Comparison of ENCODE assay signal across 8 cellular contexts in the genomic region with DNA sequence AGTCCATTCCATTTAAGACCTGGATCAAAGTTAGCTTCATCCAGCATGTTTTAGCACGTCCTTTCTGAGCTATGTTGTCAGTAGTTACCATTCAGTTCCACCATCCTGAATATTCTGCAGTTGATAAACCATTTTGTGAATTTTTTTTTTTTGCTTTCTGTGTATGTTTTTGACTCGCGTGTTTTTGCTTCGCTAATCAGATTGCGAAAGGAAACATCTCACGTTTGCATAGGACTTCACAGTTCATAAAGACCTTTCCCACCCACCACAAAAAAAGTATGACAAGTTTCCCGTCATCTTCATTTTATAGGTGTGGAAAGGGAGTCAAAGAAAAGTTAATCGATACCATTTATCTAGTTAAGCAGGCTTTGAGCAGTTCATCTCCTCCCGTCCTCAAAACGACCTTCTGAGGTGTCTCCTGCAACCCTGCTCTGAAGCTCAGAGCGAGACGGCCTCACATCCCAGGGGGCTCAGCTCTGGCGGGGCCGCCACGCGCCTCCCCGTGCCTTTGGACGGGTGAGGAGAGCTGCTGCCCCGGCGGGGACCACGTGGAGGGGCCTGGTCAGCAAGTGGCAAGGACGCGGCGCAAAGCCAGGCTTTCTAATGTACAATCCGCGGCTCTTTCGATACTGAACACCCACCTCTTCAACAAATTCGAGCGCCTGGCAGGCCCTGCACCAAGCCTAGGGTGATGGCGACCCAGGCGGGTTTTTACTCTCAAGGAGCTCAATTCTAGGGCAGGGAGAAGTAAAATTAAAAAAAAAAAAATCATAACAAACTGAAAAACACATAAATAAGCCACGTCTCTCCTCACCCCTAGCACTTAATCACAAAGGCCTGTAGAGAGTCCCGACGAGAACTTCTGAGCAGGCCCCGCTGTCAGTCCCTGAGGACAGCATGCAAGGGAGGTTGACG. TPM values are rescaled to one million over a fixed set of nuclear protein-coding genes. Genes with fewer than 3 reads are reported as not detected.
A peak's percentile ranks its signal among the peaks of the same experiment; 100 is the strongest.
DNase-seq lines count a peak whose midpoint lies in the region; ATAC-seq and TF ChIP-seq lines count a peak whose summit lies in the region.

No MANE protein-coding gene starts in this region.

- peak overlapping the region; percentile 98 for H3K27ac Mint-ChIP-seq in stimulated activated effector memory CD8-positive, alpha-beta T cell treated with anti-CD3 and anti-CD28 coated beads, Interleukin-12 subunit alpha, Interleukin-12 subunit beta, amount 100 ng/mL, for 72 hours

- H3K79me2 ChIP-seq in PC-3 (ENCODE audit: low read length) = peaks cover 38% of the 10 kb centered on the region

- H3K27ac ChIP-seq in PC-3 (ENCODE audit: low read length) (no peak overlapping the region), caudate nucleus (ENCODE audit: low read depth, low read length) (peak overlapping the region; percentile 90), layer of hippocampus (ENCODE audit: low read depth, low read length) (peak overlapping the region; percentile 91)

- POLR2A ChIA-PET in PC-3 (lab: Charles Lee; ENCODE audit: unreplicated experiment) = interaction anchor here (0.6 to 1.5 kb wide), 2 partner anchors 32 to 137 kb away, joined by 5 to 10 read pairs; partner anchors contain the start of gene MTERF2

- no peak for TF ChIP-seq CTCF in PC-3 (conservative IDR thresholded peaks at IDR 0.05; ENCODE audit: low read depth, low read length)
- TF ChIP-seq CTCF in GM10266 (IDR thresholded peaks at IDR 0.05; ENCODE audit: control insufficient read depth, insufficient read depth, low read depth, missing control alignments) = no peak

- H4K20me1 ChIP-seq in PC-3 (ENCODE audit: low read length) = peaks cover 6% of the 10 kb centered on the region; the same call in 1 of the 2 replicates

- peaks cover 30% of the 10 kb centered on the region for H3K36me3 Mint-ChIP-seq in stimulated activated effector memory CD8-positive, alpha-beta T cell treated with anti-CD3 and anti-CD28 coated beads, Interleukin-12 subunit alpha, Interleukin-12 subunit beta, amount 100 ng/mL, for 72 hours

- peaks cover 3% of the 10 kb centered on the region for H3K9me3 Mint-ChIP-seq in stimulated activated effector memory CD8-positive, alpha-beta T cell treated with anti-CD3 and anti-CD28 coated beads, Interleukin-12 subunit alpha, Interleukin-12 subunit beta, amount 100 ng/mL, for 72 hours

- ATAC-seq in GM19043 (IDR thresholded peaks at IDR 0.05; ENCODE audit: low read depth, unreplicated experiment) (peak; percentile 10), PC-3 (no peak)
- peak; percentile 36 for ATAC-seq in stimulated activated effector memory CD8-positive, alpha-beta T cell treated with anti-CD3 and anti-CD28 coated beads, Interleukin-12 subunit alpha, Interleukin-12 subunit beta, amount 100 ng/mL, for 72 hours

- peak overlapping the region; percentile 97 for H3K4me3 Mint-ChIP-seq in stimulated activated effector memory CD8-positive, alpha-beta T cell treated with anti-CD3 and anti-CD28 coated beads, Interleukin-12 subunit alpha, Interleukin-12 subunit beta, amount 100 ng/mL, for 72 hours

- H3K9me3 ChIP-seq in PC-3 (ENCODE audit: low read length) = no peaks in the 10 kb centered on the region

- peak overlapping the region; percentile 79 for H3K4me2 ChIP-seq in PC-3 (ENCODE audit: low read length)

- no peaks in the 10 kb centered on the region for H3K27me3 ChIP-seq in PC-3 (ENCODE audit: low read length)
- no peaks in the 10 kb centered on the region for H3K27me3 ChIP-seq in layer of hippocampus (ENCODE audit: control insufficient read depth, insufficient read depth, low read length)

- peak overlapping the region; percentile 82 for H3K9ac ChIP-seq in PC-3 (ENCODE audit: low read length)

- BruUV-seq in PC-3 (replicated peaks; lab: Mats Ljungman, UMichigan) = TSS peak; percentile 56

- peaks cover 5% of the 10 kb centered on the region for H3F3A ChIP-seq in PC-3 (ENCODE audit: low read length, unreplicated experiment)

- H2AFZ ChIP-seq in PC-3 (ENCODE audit: low read length) = peak overlapping the region; percentile 98

- H3K36me3 ChIP-seq in PC-3 (ENCODE audit: low read depth, low read length) = no peaks in the 10 kb centered on the region

- peaks cover 20% of the 10 kb centered on the region for H3K4me1 ChIP-seq in PC-3 (ENCODE audit: insufficient read depth, low read length)

- peak overlapping the region; percentile 80 for H3K4me3 ChIP-seq in PC-3 (ENCODE audit: low read length)

- peaks cover 20% of the 10 kb centered on the region for H3K4me1 Mint-ChIP-seq in stimulated activated effector memory CD8-positive, alpha-beta T cell treated with anti-CD3 and anti-CD28 coated beads, Interleukin-12 subunit alpha, Interleukin-12 subunit beta, amount 100 ng/mL, for 72 hours

- intact Hi-C loops in PC-3 (cut with micrococcal nuclease) = loop anchor here (1.0 to 5.0 kb wide), 4 partner anchors 103 to 657 kb away; partner anchors contain the start of gene RIC8B

- H3K9me2 ChIP-seq in PC-3 (replicated peaks; ENCODE audit: low read length) = no peaks in the 10 kb centered on the region

- DNase-seq in AG08395 (ENCODE audit: low spot score) = peak; percentile 12
- DNase-seq in PC-3 = no peak
- DNase-seq in caudate nucleus (lab: John Stamatoyannopoulos, UW) = peak in 22 of 61 donors; percentile 5 to 62 (median 36)
- DNase-seq in stimulated activated effector memory CD8-positive, alpha-beta T cell treated with anti-CD3 and anti-CD28 coated beads, Interleukin-12 subunit alpha, Interleukin-12 subunit beta, amount 100 ng/mL, for 72 hours (ENCODE audit: low spot score in 2 of 2) = peak; percentile 5 to 65
- no peak for DNase-seq in GM10266 (ENCODE audit: extremely low spot score)
- no peak for DNase-seq in RKO (ENCODE audit: low spot score)

- CTCF ChIA-PET in PC-3 (lab: Charles Lee) = interaction anchor here (0.7 kb wide), 1 partner anchor 17 kb away, joined by 3 read pairs; no protein-coding TSS in a partner anchor

RNA-seq across cellular contexts. Expression of gene TMEM263, which starts 1.0 kb away (rescaled TPM):
- 42.7 and 59.7 TPM in 2 replicates for total RNA-seq in PC-3 (2014; rRNA removed)

RNA-seq across cellular contexts. Expression of gene MTERF2, which starts 32.2 kb away (rescaled TPM):
- total RNA-seq in PC-3 (2014; rRNA removed) = 10.7 and 14.2 TPM in 2 replicates

Comparison
In these comparisons a context has a peak if more than half of its experiments do, and no peak if none do; other contexts are left out.
1. DNase-seq: peak in AG08395 (single experiment) and stimulated activated effector memory CD8-positive, alpha-beta T cell treated with anti-CD3 and anti-CD28 coated beads, Interleukin-12 subunit alpha, Interleukin-12 subunit beta, amount 100 ng/mL, for 72 hours (2 of 2); none in PC-3 (single experiment), GM10266 (single experiment) and RKO (single experiment).